9 cellular contexts compared by ENCODE assay signal in the genomic region with DNA sequence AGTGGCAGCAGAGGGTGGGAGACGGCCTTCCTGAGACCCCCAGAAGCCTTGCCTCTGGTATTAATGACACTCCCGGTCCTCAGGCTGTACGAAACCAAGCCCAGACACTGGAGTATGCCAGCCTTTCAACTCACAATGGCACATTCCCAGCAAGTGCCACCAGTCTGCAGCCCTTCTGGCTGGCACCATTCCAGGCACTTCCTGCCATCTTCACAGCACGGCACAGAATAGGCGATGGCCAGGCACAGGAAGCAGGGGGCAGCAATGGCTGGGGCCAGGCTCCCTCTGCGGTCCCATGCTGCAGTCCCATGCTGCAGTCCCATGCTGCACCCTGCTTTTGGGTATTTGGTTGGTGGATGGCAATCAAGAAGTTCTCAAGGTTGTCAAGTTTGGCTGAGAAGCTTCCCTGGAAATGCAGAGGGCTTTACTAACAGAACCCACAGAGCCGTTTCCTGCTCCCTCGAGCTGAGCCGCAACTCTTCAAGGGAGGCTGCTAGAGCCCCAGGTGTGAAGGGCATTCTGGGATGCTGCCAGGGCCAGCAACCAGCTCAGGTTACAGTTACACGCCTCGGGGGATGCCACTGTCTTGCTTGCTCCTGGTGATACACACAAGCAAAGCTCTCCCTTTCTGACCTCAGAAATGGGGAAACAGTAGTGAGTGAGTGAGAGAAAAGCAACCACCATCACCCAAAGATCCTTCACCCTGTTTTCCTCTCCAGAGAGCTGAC. TPM values are rescaled to one million over a fixed set of nuclear protein-coding genes. Genes with fewer than 3 reads are reported as not detected.
A peak's percentile ranks its signal among the peaks of the same experiment; 100 is the strongest.
DNase-seq lines count a peak whose midpoint lies in the region; ATAC-seq and TF ChIP-seq lines count a peak whose summit lies in the region.
"Had no signal": no experiment of that assay in that cellular context is flagged by ENCODE, and none has a peak within 500 bp of the region (broad histone marks: within the 10 kb centered on the region; RNA-seq: fewer than 3 reads in every experiment).

No MANE protein-coding gene starts in this region.

- TF ChIP-seq POLR2A in transverse colon (IDR thresholded peaks at IDR 0.05): no peak

- ATAC-seq in GM21526 (IDR thresholded peaks at IDR 0.05; ENCODE audit: low FRiP score, unreplicated experiment): no peak
- ATAC-seq in GM18511 (IDR thresholded peaks at IDR 0.05; ENCODE audit: unreplicated experiment): no peak
- ATAC-seq: activated T-helper 17 cell treated with anti-CD3 and anti-CD28 coated beads, Interleukin-2, amount 50 U/mL, for 72 hours had no signal

- WGBS in transverse colon (ENCODE audit: low coverage in 1 of 2), 2 donors: 64 to 76% methylated on average over 5 to 11 of the region's 11 CpGs

- H3K4me3 ChIP-seq in subcutaneous abdominal adipose tissue (ENCODE audit: low read depth in 1 of 5, low read length in 5 of 5) (no peak overlapping the region), transverse colon (no peak overlapping the region)

- peak; percentile 62 for DNase-seq in activated effector memory CD4-positive, alpha-beta T cell treated with anti-CD3 and anti-CD28 coated beads, Interleukin-2, amount 50 U/mL, for 16 hours
- DNase-seq in activated effector memory CD4-positive, alpha-beta T cell treated with Interleukin-2 at 50 U/mL for 16 hours: no peak
- DNase-seq in NCI-H345 treated with DMSO at 0.1 percent for 48 hours (lab: John Stamatoyannopoulos, UW; ENCODE audit: unreplicated experiment) (peak; percentile 89), dermis blood vessel endothelial cell (peak; percentile 32), transverse colon (no peak)

- TF ChIP-seq EP300 in transverse colon (IDR thresholded peaks at IDR 0.05; ENCODE audit: low read depth): no peak

- H3K36me3 ChIP-seq in subcutaneous abdominal adipose tissue (ENCODE audit: control insufficient read depth in 5 of 5, insufficient read depth in 5 of 5, low read length in 5 of 5) (no peaks in the 10 kb centered on the region), transverse colon (no peaks in the 10 kb centered on the region)

- H3K9ac ChIP-seq in subcutaneous abdominal adipose tissue (ENCODE audit: low read length in 5 of 5): no peak overlapping the region

- H3K4me1 ChIP-seq in subcutaneous abdominal adipose tissue (ENCODE audit: control insufficient read depth in 5 of 5, insufficient read depth in 5 of 5, low read length in 5 of 5) (peaks cover 4 to 84% (median 71%) of the 10 kb centered on the region in 5 donors), transverse colon (peaks cover 0 to 17% (median 4%) of the 10 kb centered on the region in 4 donors)

- H3K9me3 ChIP-seq in subcutaneous abdominal adipose tissue (ENCODE audit: control insufficient read depth in 5 of 5, low read length in 5 of 5): no peaks in the 10 kb centered on the region
- no peaks in the 10 kb centered on the region for H3K9me3 ChIP-seq in transverse colon

- intact Hi-C loops in transverse colon (cut with DNase I; ENCODE audit: low total_unique reads): no loop called here

- TF ChIP-seq CTCF in transverse colon (IDR thresholded peaks at IDR 0.05): no peak

- in situ Hi-C loops in transverse colon (cut with MboI; ENCODE audit: low pct_ligation_motif_present in 1 of 4, low pct_unique_long_range_greater_than_20kb in 1 of 4, low sequenced_read_pairs in 3 of 4): no loop called here

- H3K27me3 ChIP-seq in subcutaneous abdominal adipose tissue (ENCODE audit: control insufficient read depth in 5 of 5, insufficient read depth in 4 of 5, low read length in 5 of 5) (no peaks in the 10 kb centered on the region), transverse colon (no peaks in the 10 kb centered on the region)

- H3K27ac ChIP-seq in subcutaneous abdominal adipose tissue (ENCODE audit: low read depth, low read length): peak overlapping the region; percentile 82
- H3K27ac ChIP-seq in transverse colon: no peak overlapping the region

RNA-seq across cellular contexts. Expression of a gene that starts 23.8 kb away (rescaled TPM):
- total RNA-seq in dermis blood vessel endothelial cell (30.8 and 33.3 TPM in 2 replicates), transverse colon (10 to 100 TPM; 14.3 to 52.3 (median 22.6) TPM)

RNA-seq across cellular contexts. Expression of a gene that starts 37.4 kb away (rescaled TPM):
- total RNA-seq in dermis blood vessel endothelial cell (17.0 and 27.0 TPM in 2 replicates), transverse colon (10 to 100 TPM; 14.5 to 40.3 (median 37.4) TPM)

Comparison
In these comparisons a context has a peak if more than half of its experiments do, and no peak if none do; other contexts are left out.
1. DNase-seq: peak in activated effector memory CD4-positive, alpha-beta T cell treated with anti-CD3 and anti-CD28 coated beads, Interleukin-2, amount 50 U/mL, for 16 hours (single experiment), NCI-H345 treated with DMSO at 0.1 percent for 48 hours (single experiment) and dermis blood vessel endothelial cell (single experiment); none in activated effector memory CD4-positive, alpha-beta T cell treated with Interleukin-2 at 50 U/mL for 16 hours (single experiment) and transverse colon (single experiment).